Comparison of ENCODE assay signal across 20 cellular contexts in genomic region chr5:35213608-35214007, GRCh38. TPM values are rescaled to one million over a fixed set of nuclear protein-coding genes. Genes with fewer than 3 reads are reported as not detected.
DNase-seq lines count a peak whose midpoint lies in the region; ATAC-seq and TF ChIP-seq lines count a peak whose summit lies in the region.
"Had no signal": no experiment of that assay in that cellular context is flagged by ENCODE, and none has a peak within 500 bp of the region (broad histone marks: within the 10 kb centered on the region; RNA-seq: fewer than 3 reads in every experiment).

No MANE protein-coding gene starts in this region.

- POLR2A ChIA-PET in A673 (lab: Charles Lee; ENCODE audit: low non-redundant PET) = no interaction called here

- peak overlapping the region; percentile 55 for H3K27ac Mint-ChIP-seq in stimulated activated memory B cell treated with anti-CD40 and anti-IgM and Interleukin-4, amounts not matched to agents 10 μg/mL and 1 μg/mL and 100 μg/mL, for 72 hours
- no peak overlapping the region for H3K27ac Mint-ChIP-seq in activated T-helper 2 cell treated with anti-CD3 and anti-CD28 coated beads, Interferon-gamma antibody, Interleukin-2, Interleukin-4, amounts not matched to agents 10 μg/mL and 5 μg/mL and 100 μg/mL, durations not matched to agents 14 hours and 24 hours and 36 hours
- H3K27ac Mint-ChIP-seq: activated naive CD8-positive, alpha-beta T cell treated with anti-CD3 and anti-CD28 coated beads, Interleukin-2, amount 50 U/mL, for 24 hours; CD8-positive, alpha-beta memory T cell; immature natural killer cell; nephron progenitor cell had no signal

- H3K9me3 Mint-ChIP-seq in stimulated activated memory B cell treated with anti-CD40 and anti-IgM and Interleukin-4, amounts not matched to agents 10 μg/mL and 1 μg/mL and 100 μg/mL, for 72 hours = no peaks in the 10 kb centered on the region
- no peaks in the 10 kb centered on the region for H3K9me3 Mint-ChIP-seq in activated T-helper 2 cell treated with anti-CD3 and anti-CD28 coated beads, Interferon-gamma antibody, Interleukin-2, Interleukin-4, amounts not matched to agents 10 μg/mL and 5 μg/mL and 100 μg/mL, durations not matched to agents 14 hours and 24 hours and 36 hours
- H3K9me3 Mint-ChIP-seq: activated naive CD8-positive, alpha-beta T cell treated with anti-CD3 and anti-CD28 coated beads, Interleukin-2, amount 50 U/mL, for 24 hours; CD8-positive, alpha-beta memory T cell; nephron progenitor cell had no signal

- peaks cover 24% of the 10 kb centered on the region for H3K4me1 Mint-ChIP-seq in stimulated activated memory B cell treated with anti-CD40 and anti-IgM and Interleukin-4, amounts not matched to agents 10 μg/mL and 1 μg/mL and 100 μg/mL, for 72 hours
- H3K4me1 Mint-ChIP-seq in activated T-helper 2 cell treated with anti-CD3 and anti-CD28 coated beads, Interferon-gamma antibody, Interleukin-2, Interleukin-4, amounts not matched to agents 10 μg/mL and 5 μg/mL and 100 μg/mL, durations not matched to agents 14 hours and 24 hours and 36 hours (ENCODE audit: low read depth) = no peaks in the 10 kb centered on the region
- H3K4me1 Mint-ChIP-seq: CD8-positive, alpha-beta memory T cell; immature natural killer cell; nephron progenitor cell had no signal

- DNase-seq in activated T-cell treated with anti-CD3 and anti-CD28 coated beads for 48 hours (ENCODE audit: low read depth) (peak; percentile 0), activated T-cell treated with anti-CD3 and anti-CD28 coated beads for 4 hours (no peak), MV-4-11 (lab: John Stamatoyannopoulos, UW) (peak; percentile 21), epithelial cell of prostate (ENCODE audit: low read depth, low spot score) (peak; percentile 12), A673 (ENCODE audit: low spot score) (no peak)
- DNase-seq in activated T-helper 2 cell treated with anti-CD3 and anti-CD28 coated beads, Interferon-gamma antibody, Interleukin-2, Interleukin-4, amounts not matched to agents 10 μg/mL and 5 μg/mL and 100 μg/mL, durations not matched to agents 14 hours and 24 hours and 36 hours (ENCODE audit: low spot score) = no peak
- DNase-seq: activated naive CD8-positive, alpha-beta T cell treated with anti-CD3 and anti-CD28 coated beads, Interleukin-2, amount 50 U/mL, for 24 hours; activated T-cell treated with anti-CD3 and anti-CD28 coated beads, Interleukin-2, amount 50 U/mL, for 1 hour; CD8-positive, alpha-beta memory T cell; EL; immature natural killer cell; IMR-90; nephron progenitor cell; sigmoid colon; T-helper 2 cell; upper lobe of left lung had no signal

- H3K4me3 ChIP-seq in A673 (ENCODE audit: low read depth, low read length, poor library complexity, severe bottlenecking) = no peak overlapping the region
- H3K4me3 ChIP-seq: sigmoid colon, upper lobe of left lung had no signal

- no peak overlapping the region for H3K27ac ChIP-seq in epithelial cell of prostate
- H3K27ac ChIP-seq in A673 (ENCODE audit: low read depth, low read length, poor library complexity, severe bottlenecking) = no peak overlapping the region
- H3K27ac ChIP-seq: sigmoid colon, upper lobe of left lung had no signal

- no TSS peak for BruUV-seq in A673 (replicated peaks; lab: Mats Ljungman, UMichigan)

- no peaks in the 10 kb centered on the region for H3K36me3 Mint-ChIP-seq in stimulated activated memory B cell treated with anti-CD40 and anti-IgM and Interleukin-4, amounts not matched to agents 10 μg/mL and 1 μg/mL and 100 μg/mL, for 72 hours
- H3K36me3 Mint-ChIP-seq in activated T-helper 2 cell treated with anti-CD3 and anti-CD28 coated beads, Interferon-gamma antibody, Interleukin-2, Interleukin-4, amounts not matched to agents 10 μg/mL and 5 μg/mL and 100 μg/mL, durations not matched to agents 14 hours and 24 hours and 36 hours (ENCODE audit: low read depth) = no peaks in the 10 kb centered on the region
- H3K36me3 Mint-ChIP-seq: CD8-positive, alpha-beta memory T cell; immature natural killer cell had no signal

- H3K27me3 ChIP-seq in A673 (replicated peaks; ENCODE audit: insufficient read depth, low read depth, low read length, poor library complexity) = no peaks in the 10 kb centered on the region
- H3K27me3 ChIP-seq: sigmoid colon, upper lobe of left lung had no signal

- no peak for ATAC-seq in stimulated activated memory B cell treated with anti-CD40 and anti-IgM and Interleukin-4, amounts not matched to agents 10 μg/mL and 1 μg/mL and 100 μg/mL, for 72 hours
- ATAC-seq in activated CD4-positive, CD25-positive, alpha-beta regulatory T cell treated with anti-CD3 and anti-CD28 coated beads, Interleukin-2, amount 50 U/mL, for 24 hours = no peak
- ATAC-seq: activated naive CD8-positive, alpha-beta T cell treated with anti-CD3 and anti-CD28 coated beads, Interleukin-2, amount 50 U/mL, for 24 hours had no signal

- no peaks in the 10 kb centered on the region for H3K36me3 ChIP-seq in A673 (ENCODE audit: insufficient read depth, low read length, poor library complexity, severe bottlenecking)
- H3K36me3 ChIP-seq: sigmoid colon, upper lobe of left lung had no signal

- TF ChIP-seq CTCF in A673 (conservative IDR thresholded peaks at IDR 0.05; ENCODE audit: low read depth, low read length) = no peak

- no peaks in the 10 kb centered on the region for H3K9me3 ChIP-seq in A673 (ENCODE audit: low read depth, low read length, poor library complexity, severe bottlenecking)
- H3K9me3 ChIP-seq: sigmoid colon, upper lobe of left lung had no signal

- H3K27me3 Mint-ChIP-seq in stimulated activated memory B cell treated with anti-CD40 and anti-IgM and Interleukin-4, amounts not matched to agents 10 μg/mL and 1 μg/mL and 100 μg/mL, for 72 hours = no peaks in the 10 kb centered on the region
- peaks cover 4% of the 10 kb centered on the region for H3K27me3 Mint-ChIP-seq in activated T-helper 2 cell treated with anti-CD3 and anti-CD28 coated beads, Interferon-gamma antibody, Interleukin-2, Interleukin-4, amounts not matched to agents 10 μg/mL and 5 μg/mL and 100 μg/mL, durations not matched to agents 14 hours and 24 hours and 36 hours (ENCODE audit: low read depth)

- H3K4me1 ChIP-seq in A673 (ENCODE audit: insufficient read depth, low read length, poor library complexity, severe bottlenecking) = no peaks in the 10 kb centered on the region
- H3K4me1 ChIP-seq: sigmoid colon, upper lobe of left lung had no signal

- intact Hi-C loops in activated T-helper 2 cell treated with anti-CD3 and anti-CD28 coated beads, Interferon-gamma antibody, Interleukin-2, Interleukin-4, amounts not matched to agents 10 μg/mL and 5 μg/mL and 100 μg/mL, durations not matched to agents 14 hours and 24 hours and 36 hours (cut with micrococcal nuclease) = no loop called here
- intact Hi-C loops in A673 (cut with micrococcal nuclease; ENCODE audit: unreplicated experiment) = no loop called here

- no peak overlapping the region for H3K4me3 Mint-ChIP-seq in stimulated activated memory B cell treated with anti-CD40 and anti-IgM and Interleukin-4, amounts not matched to agents 10 μg/mL and 1 μg/mL and 100 μg/mL, for 72 hours
- H3K4me3 Mint-ChIP-seq in activated T-helper 2 cell treated with anti-CD3 and anti-CD28 coated beads, Interferon-gamma antibody, Interleukin-2, Interleukin-4, amounts not matched to agents 10 μg/mL and 5 μg/mL and 100 μg/mL, durations not matched to agents 14 hours and 24 hours and 36 hours (ENCODE audit: low read depth) = no peak overlapping the region
- H3K4me3 Mint-ChIP-seq: activated naive CD8-positive, alpha-beta T cell treated with anti-CD3 and anti-CD28 coated beads, Interleukin-2, amount 50 U/mL, for 24 hours; CD8-positive, alpha-beta memory T cell; immature natural killer cell; nephron progenitor cell had no signal

- CTCF ChIA-PET in A673 (lab: Charles Lee) = no interaction called here

RNA-seq across cellular contexts. Expression of gene PRLR, which starts 16.7 kb away (rescaled TPM):
- not detected in 2 replicates for total RNA-seq in activated T-helper 2 cell treated with anti-CD3 and anti-CD28 coated beads, Interferon-gamma antibody, Interleukin-2, Interleukin-4, amounts not matched to agents 10 μg/mL and 5 μg/mL and 100 μg/mL, durations not matched to agents 14 hours and 24 hours and 36 hours
- total RNA-seq in A673 (2021) = 0.22 TPM in 1 of 2 replicates, not detected in the other
- total RNA-seq: CD8-positive, alpha-beta memory T cell; glomerular endothelial cell; lung microvascular endothelial cell had no signal

Comparison
In these comparisons a context has a peak if more than half of its experiments do, and no peak if none do; other contexts are left out.
1. DNase-seq: peak in activated T-cell treated with anti-CD3 and anti-CD28 coated beads for 48 hours (single experiment), MV-4-11 (single experiment) and epithelial cell of prostate (single experiment); none in activated T-cell treated with anti-CD3 and anti-CD28 coated beads for 4 hours (single experiment), activated T-helper 2 cell treated with anti-CD3 and anti-CD28 coated beads, Interferon-gamma antibody, Interleukin-2, Interleukin-4, amounts not matched to agents 10 μg/mL and 5 μg/mL and 100 μg/mL, durations not matched to agents 14 hours and 24 hours and 36 hours (single experiment) and A673 (single experiment).